Comparison of ENCODE assay signal across 19 cellular contexts in the genomic region with DNA sequence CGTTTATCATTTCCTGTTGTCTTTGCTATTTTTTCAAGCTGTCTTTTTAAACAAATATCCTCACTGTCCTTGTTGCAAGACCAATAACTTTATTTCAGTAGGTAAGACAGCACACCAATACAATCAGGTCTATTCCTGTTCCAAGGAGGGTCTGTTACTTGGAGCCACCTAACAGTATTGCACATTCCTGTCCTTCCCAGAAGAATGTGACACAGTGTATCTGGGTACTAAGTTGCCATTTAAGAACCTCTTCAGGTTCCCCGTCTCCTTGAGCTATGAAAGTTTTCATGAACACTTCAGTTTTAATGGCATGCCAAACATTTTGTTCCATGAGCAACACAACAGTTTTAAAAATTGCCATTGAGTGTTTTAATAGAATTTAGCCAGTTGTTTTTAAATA.
"Had no signal": no experiment of that assay in that cellular context is flagged by ENCODE, and none has a peak within 500 bp of the region (broad histone marks: within the 10 kb centered on the region; RNA-seq: fewer than 3 reads in every experiment).

No MANE protein-coding gene starts in this region.

- ATAC-seq: effector memory CD8-positive, alpha-beta T cell; left lobe of liver; natural killer cell treated with Interleukin-12 subunit alpha and Interleukin-12 subunit beta and Interleukin-15 and Interleukin-18, amount 100 ng/mL, for 72 hours; right lobe of liver; stimulated activated naive B cell treated with anti-CD40 and anti-IgM and Interleukin-4, amounts not matched to agents 10 μg/mL and 1 μg/mL and 100 μg/mL, for 72 hours had no signal

- H3K27me3 ChIP-seq: esophagus squamous epithelium, right lobe of liver, transverse colon had no signal

- H3K4me3 ChIP-seq: esophagus squamous epithelium, right lobe of liver, thoracic aorta, transverse colon had no signal

- H3K9me3 ChIP-seq: esophagus squamous epithelium, right lobe of liver, thoracic aorta, transverse colon had no signal

- H3K9ac ChIP-seq: parathyroid adenoma had no signal

- H3K36me3 ChIP-seq: esophagus squamous epithelium, right lobe of liver, thoracic aorta, transverse colon had no signal

- H3K27ac ChIP-seq: esophagus squamous epithelium, parathyroid adenoma, right lobe of liver, thoracic aorta, transverse colon had no signal

- H3K4me1 ChIP-seq: esophagus squamous epithelium, parathyroid adenoma, right lobe of liver, transverse colon had no signal

- DNase-seq: cerebellar nuclear complex; cortex of kidney; effector memory CD8-positive, alpha-beta T cell; erythroblast; esophagus squamous epithelium; hypothalamus; immature natural killer cell; right lobe of liver; small intestine; stimulated activated CD4-positive, alpha-beta T cell treated with anti-CD3 and anti-CD28 coated beads, Interleukin-15, amount 100 ng/mL, for 24 hours; stimulated activated CD4-positive, alpha-beta T cell treated with anti-CD3 and anti-CD28 coated beads, Interleukin-2, amount 100 ng/mL, for 48 hours; stimulated activated naive B cell treated with anti-CD40 and anti-IgM and Interleukin-4, amounts not matched to agents 10 μg/mL and 1 μg/mL and 100 μg/mL, for 72 hours; transverse colon had no signal

- FAIRE-seq: frontal cortex, small intestine, urothelium cell line had no signal
